14 cellular contexts compared by ENCODE assay signal in genomic region chr7:137658194-137658900, GRCh38.
"Had no signal": no experiment of that assay in that cellular context is flagged by ENCODE, and none has a peak within 500 bp of the region (broad histone marks: within the 10 kb centered on the region; RNA-seq: fewer than 3 reads in every experiment).

No MANE protein-coding gene starts in this region.

- H3K36me3 ChIP-seq: breast epithelium, heart left ventricle, lower lobe of right lung, right lobe of liver had no signal

- H3K9me3 ChIP-seq: breast epithelium, heart left ventricle, lower lobe of right lung, right lobe of liver had no signal

- DNase-seq: activated CD4-positive, alpha-beta T cell treated with anti-CD3 and anti-CD28 coated beads, Interleukin-2, amount 50 U/mL, for 4 hours; activated T-cell treated with anti-CD3 and anti-CD28 coated beads, Interleukin-2, amount 50 U/mL, for 1 hour; foreskin melanocyte; heart left ventricle; lower lobe of right lung; naive B cell; posterior cingulate gyrus; right lobe of liver; stimulated activated naive CD4-positive, alpha-beta T cell; substantia nigra; T-helper 2 cell had no signal

- H3K4me3 ChIP-seq: breast epithelium, heart left ventricle, lower lobe of right lung, right lobe of liver had no signal

- ATAC-seq: activated naive CD4-positive, alpha-beta T cell treated with anti-CD3 and anti-CD28 coated beads, Interleukin-2, amount 50 U/mL, for 72 hours; lower lobe of right lung had no signal

- H3K27me3 ChIP-seq: heart left ventricle, right lobe of liver had no signal

- H3K4me1 ChIP-seq: breast epithelium, right lobe of liver had no signal

- H3K27ac ChIP-seq: breast epithelium, lower lobe of right lung, right lobe of liver had no signal

- FAIRE-seq: TTC549 had no signal
